16 cellular contexts compared by ENCODE assay signal in genomic region chr20:1632228-1632577, GRCh38. TPM values are rescaled to one million over a fixed set of nuclear protein-coding genes. Genes with fewer than 3 reads are reported as not detected.
A peak's percentile ranks its signal among the peaks of the same experiment; 100 is the strongest.
DNase-seq lines count a peak whose midpoint lies in the region; ATAC-seq lines count a peak whose summit lies in the region.
"Had no signal": no experiment of that assay in that cellular context is flagged by ENCODE, and none has a peak within 500 bp of the region (broad histone marks: within the 10 kb centered on the region; RNA-seq: fewer than 3 reads in every experiment).

No MANE protein-coding gene starts in this region.

- DNase-seq in activated T-cell treated with anti-CD3 and anti-CD28 coated beads, Interleukin-2, amount 50 U/mL, for 24 hours = peak; percentile 64
- no peak for DNase-seq in activated T-cell treated with anti-CD3 and anti-CD28 coated beads, Interleukin-2, amount 50 U/mL, for 1 hour
- peak; percentile 75 for DNase-seq in activated CD4-positive, alpha-beta memory T cell treated with anti-CD3 and anti-CD28 coated beads for 36 hours
- no peak for DNase-seq in central memory CD8-positive, alpha-beta T cell (ENCODE audit: low spot score in 2 of 2)
- peak; percentile 37 for DNase-seq in stimulated activated naive CD8-positive, alpha-beta T cell treated with anti-CD3 and anti-CD28 coated beads, Interleukin-15, Interleukin-2, amounts not matched to agents 100 U/mL and 50 U/mL, for 24 hours
- no peak for DNase-seq in SW480 (ENCODE audit: low spot score)
- DNase-seq: endodermal cell, foreskin keratinocyte, naive B cell, NCI-H187 treated with DMSO at 0.1 percent for 48 hours, NCI-H748 treated with DMSO at 0.1 percent for 48 hours, SHP77 treated with DMSO at 0.1 percent for 48 hours had no signal

- peak overlapping the region; percentile 89 for H3K27ac Mint-ChIP-seq in activated T-cell treated with anti-CD3 and anti-CD28 coated beads, Interleukin-2, amount 50 U/mL, for 24 hours
- H3K27ac Mint-ChIP-seq in activated CD4-positive, alpha-beta memory T cell treated with anti-CD3 and anti-CD28 coated beads for 36 hours = peak overlapping the region; percentile 55
- peak overlapping the region; percentile 87 for H3K27ac Mint-ChIP-seq in central memory CD8-positive, alpha-beta T cell (ENCODE audit: low read depth)
- H3K27ac Mint-ChIP-seq: endodermal cell had no signal

- POLR2A ChIA-PET in activated CD4-positive, alpha-beta memory T cell treated with anti-CD3 and anti-CD28 coated beads for 36 hours (lab: Charles Lee) = no interaction called here

- no peaks in the 10 kb centered on the region for H3K9me3 Mint-ChIP-seq in activated T-cell treated with anti-CD3 and anti-CD28 coated beads, Interleukin-2, amount 50 U/mL, for 24 hours
- no peaks in the 10 kb centered on the region for H3K9me3 Mint-ChIP-seq in activated CD4-positive, alpha-beta memory T cell treated with anti-CD3 and anti-CD28 coated beads for 36 hours
- no peaks in the 10 kb centered on the region for H3K9me3 Mint-ChIP-seq in central memory CD8-positive, alpha-beta T cell
- H3K9me3 Mint-ChIP-seq: naive B cell had no signal

- CTCF ChIA-PET in activated CD4-positive, alpha-beta memory T cell treated with anti-CD3 and anti-CD28 coated beads for 36 hours (lab: Charles Lee) = interaction anchor here (1.0 kb wide), 1 partner anchor 145 kb away, joined by 3 read pairs; no protein-coding TSS in a partner anchor

- peak; percentile 67 for ATAC-seq in central memory CD8-positive, alpha-beta T cell (replicated peaks; ENCODE audit: extremely low read depth, poor library complexity, severe bottlenecking)
- peak; percentile 85 for ATAC-seq in stimulated activated naive CD8-positive, alpha-beta T cell treated with anti-CD3 and anti-CD28 coated beads, Interleukin-15, Interleukin-2, amounts not matched to agents 100 U/mL and 50 U/mL, for 24 hours
- ATAC-seq in HG03159 (IDR thresholded peaks at IDR 0.05; ENCODE audit: unreplicated experiment) = no peak
- ATAC-seq in HG02678 (IDR thresholded peaks at IDR 0.05; ENCODE audit: unreplicated experiment) = no peak
- ATAC-seq: foreskin keratinocyte had no signal

- peaks cover 75% of the 10 kb centered on the region for H3K36me3 Mint-ChIP-seq in activated T-cell treated with anti-CD3 and anti-CD28 coated beads, Interleukin-2, amount 50 U/mL, for 24 hours (ENCODE audit: low read depth)
- peaks cover 43% of the 10 kb centered on the region for H3K36me3 Mint-ChIP-seq in activated CD4-positive, alpha-beta memory T cell treated with anti-CD3 and anti-CD28 coated beads for 36 hours
- H3K36me3 Mint-ChIP-seq in central memory CD8-positive, alpha-beta T cell (ENCODE audit: insufficient read depth) = peaks cover 31% of the 10 kb centered on the region
- H3K36me3 Mint-ChIP-seq: naive B cell had no signal

- peak overlapping the region; percentile 40 for H3K4me3 Mint-ChIP-seq in activated T-cell treated with anti-CD3 and anti-CD28 coated beads, Interleukin-2, amount 50 U/mL, for 24 hours
- H3K4me3 Mint-ChIP-seq in activated CD4-positive, alpha-beta memory T cell treated with anti-CD3 and anti-CD28 coated beads for 36 hours = peak overlapping the region; percentile 14
- H3K4me3 Mint-ChIP-seq in central memory CD8-positive, alpha-beta T cell = peak overlapping the region; percentile 61
- H3K4me3 Mint-ChIP-seq: endodermal cell had no signal

- peaks cover 81% of the 10 kb centered on the region for H3K4me1 Mint-ChIP-seq in activated T-cell treated with anti-CD3 and anti-CD28 coated beads, Interleukin-2, amount 50 U/mL, for 24 hours (ENCODE audit: low read depth)
- H3K4me1 Mint-ChIP-seq in activated CD4-positive, alpha-beta memory T cell treated with anti-CD3 and anti-CD28 coated beads for 36 hours (ENCODE audit: low read depth) = peaks cover 61% of the 10 kb centered on the region
- peaks cover 33% of the 10 kb centered on the region for H3K4me1 Mint-ChIP-seq in central memory CD8-positive, alpha-beta T cell

- no peaks in the 10 kb centered on the region for H3K27me3 Mint-ChIP-seq in activated T-cell treated with anti-CD3 and anti-CD28 coated beads, Interleukin-2, amount 50 U/mL, for 24 hours
- no peaks in the 10 kb centered on the region for H3K27me3 Mint-ChIP-seq in activated CD4-positive, alpha-beta memory T cell treated with anti-CD3 and anti-CD28 coated beads for 36 hours
- no peaks in the 10 kb centered on the region for H3K27me3 Mint-ChIP-seq in central memory CD8-positive, alpha-beta T cell

- intact Hi-C loops in activated CD4-positive, alpha-beta memory T cell treated with anti-CD3 and anti-CD28 coated beads for 36 hours (cut with micrococcal nuclease) = loop anchor here (1.0 to 2.0 kb wide), 3 partner anchors 10 to 28 kb away; no protein-coding TSS in a partner anchor

RNA-seq across cellular contexts. Expression of gene SIRPB1, which starts 12.4 kb away (rescaled TPM):
- 1 to 10 TPM; 1.3 to 2.0 TPM for total RNA-seq in activated CD4-positive, alpha-beta memory T cell treated with anti-CD3 and anti-CD28 coated beads for 36 hours

RNA-seq across cellular contexts. Expression of gene SIRPG, which starts 25.4 kb away (rescaled TPM):
- total RNA-seq in activated CD4-positive, alpha-beta memory T cell treated with anti-CD3 and anti-CD28 coated beads for 36 hours = 10 to 100 TPM; 27.9 to 28.5 TPM
- total RNA-seq: endodermal cell, foreskin keratinocyte, LHCN-M2, renal cortical epithelial cell had no signal

Comparison
In these comparisons a context has a peak if more than half of its experiments do, and no peak if none do; other contexts are left out.
1. DNase-seq: peak in activated T-cell treated with anti-CD3 and anti-CD28 coated beads, Interleukin-2, amount 50 U/mL, for 24 hours (single experiment), activated CD4-positive, alpha-beta memory T cell treated with anti-CD3 and anti-CD28 coated beads for 36 hours (single experiment) and stimulated activated naive CD8-positive, alpha-beta T cell treated with anti-CD3 and anti-CD28 coated beads, Interleukin-15, Interleukin-2, amounts not matched to agents 100 U/mL and 50 U/mL, for 24 hours (single experiment); none in activated T-cell treated with anti-CD3 and anti-CD28 coated beads, Interleukin-2, amount 50 U/mL, for 1 hour (single experiment), central memory CD8-positive, alpha-beta T cell (0 of 2) and SW480 (single experiment).
2. ATAC-seq: peak in central memory CD8-positive, alpha-beta T cell (single experiment) and stimulated activated naive CD8-positive, alpha-beta T cell treated with anti-CD3 and anti-CD28 coated beads, Interleukin-15, Interleukin-2, amounts not matched to agents 100 U/mL and 50 U/mL, for 24 hours (single experiment); none in HG03159 (single experiment) and HG02678 (single experiment).
3. Peak in every context shown above with its lines, with median percentiles within 50 percentile points of each other: H3K27ac Mint-ChIP-seq and H3K4me3 Mint-ChIP-seq.